38 cellular contexts compared by ENCODE assay signal in genomic region chr9:20500101-20500500, GRCh38.
"Had no signal": no experiment of that assay in that cellular context is flagged by ENCODE, and none has a peak within 500 bp of the region (broad histone marks: within the 10 kb centered on the region; RNA-seq: fewer than 3 reads in every experiment).

No MANE protein-coding gene starts in this region.

- H3K36me3 ChIP-seq: ascending aorta, cardiac muscle cell had no signal

- H3K4me3 Mint-ChIP-seq: activated B cell treated with CpG ODN at 0.5 μM for 24 hours; activated CD4-positive, alpha-beta memory T cell treated with anti-CD3 and anti-CD28 coated beads, Interleukin-2, amount 10 ng/mL, durations not matched to agents 7 days and 5 days; activated CD8-positive, alpha-beta memory T cell treated with anti-CD3 and anti-CD28 coated beads, Interleukin-2, amount 10 ng/mL, durations not matched to agents 7 days and 5 days; activated CD8-positive, alpha-beta T cell treated with anti-CD3 and anti-CD28 coated beads, Interleukin-2, amount 10 ng/mL, durations not matched to agents 7 days and 5 days; activated naive CD4-positive, alpha-beta T cell treated with anti-CD3 and anti-CD28 coated beads, Interleukin-2, amount 10 ng/mL, durations not matched to agents 7 days and 5 days; activated naive CD4-positive, alpha-beta T cell treated with anti-CD3 and anti-CD28 coated beads, Interleukin-2, amount 50 U/mL, for 24 hours; activated naive CD8-positive, alpha-beta T cell; activated naive CD8-positive, alpha-beta T cell treated with anti-CD3 and anti-CD28 coated beads, Interleukin-2, amount 10 ng/mL, durations not matched to agents 7 days and 5 days; activated naive CD8-positive, alpha-beta T cell treated with anti-CD3 and anti-CD28 coated beads, Interleukin-2, amount 50 U/mL, for 24 hours; activated T-cell treated with anti-CD3 and anti-CD28 coated beads, Interleukin-2, amount 50 U/mL, for 24 hours; activated T-cell treated with anti-CD3 and anti-CD28 coated beads, Interleukin-2, amount 50 U/mL, for 72 hours; activated T-helper 1 cell treated with anti-CD3 and anti-CD28 coated beads, Interleukin-12 subunit alpha, Interleukin-12 subunit beta, Interleukin-2, Interleukin-4 antibody, amounts not matched to agents 30 ng/mL and 10 ng/mL and 1 ng/mL, durations not matched to agents 14 hours and 24 hours and 36 hours; activated T-helper 17 cell treated with anti-CD3 and anti-CD28 coated beads, Interleukin-2, amount 50 U/mL, for 72 hours; brain; central memory CD8-positive, alpha-beta T cell; T-helper 1 cell treated with Interleukin-12 subunit alpha and Interleukin-12 subunit beta and Interleukin-4 antibody, amounts not matched to agents 30 μg/mL and 1 μg/mL, for 36 hours; T-helper 2 cell treated with Interferon-gamma antibody and Interleukin-4, amounts not matched to agents 5 μg/mL and 100 μg/mL, for 36 hours had no signal

- H3K4me1 Mint-ChIP-seq: activated B cell treated with CpG ODN at 0.5 μM for 24 hours had no signal

- FAIRE-seq: bronchial epithelial cell, TTC549 had no signal

- H3K9me3 Mint-ChIP-seq: activated naive CD4-positive, alpha-beta T cell treated with anti-CD3 and anti-CD28 coated beads, Interleukin-2, amount 50 U/mL, for 24 hours; activated naive CD8-positive, alpha-beta T cell treated with anti-CD3 and anti-CD28 coated beads, Interleukin-2, amount 10 ng/mL, durations not matched to agents 7 days and 5 days; activated T-cell treated with anti-CD3 and anti-CD28 coated beads, Interleukin-2, amount 50 U/mL, for 24 hours; activated T-helper 1 cell treated with anti-CD3 and anti-CD28 coated beads, Interleukin-12 subunit alpha, Interleukin-12 subunit beta, Interleukin-2, Interleukin-4 antibody, amounts not matched to agents 30 ng/mL and 10 ng/mL and 1 ng/mL, durations not matched to agents 14 hours and 24 hours and 36 hours; activated T-helper 17 cell treated with anti-CD3 and anti-CD28 coated beads, Interleukin-2, amount 50 U/mL, for 72 hours; central memory CD8-positive, alpha-beta T cell; T-helper 1 cell treated with Interleukin-12 subunit alpha and Interleukin-12 subunit beta and Interleukin-4 antibody, amounts not matched to agents 30 μg/mL and 1 μg/mL, for 36 hours; T-helper 2 cell treated with Interferon-gamma antibody and Interleukin-4, amounts not matched to agents 5 μg/mL and 100 μg/mL, for 36 hours had no signal

- H3K27me3 Mint-ChIP-seq: activated B cell treated with CpG ODN at 0.5 μM for 24 hours; activated CD4-positive, alpha-beta memory T cell treated with anti-CD3 and anti-CD28 coated beads, Interleukin-2, amount 10 ng/mL, durations not matched to agents 7 days and 5 days; activated CD8-positive, alpha-beta memory T cell treated with anti-CD3 and anti-CD28 coated beads, Interleukin-2, amount 10 ng/mL, durations not matched to agents 7 days and 5 days; activated naive CD4-positive, alpha-beta T cell treated with anti-CD3 and anti-CD28 coated beads, Interleukin-2, amount 10 ng/mL, durations not matched to agents 7 days and 5 days; activated naive CD4-positive, alpha-beta T cell treated with anti-CD3 and anti-CD28 coated beads, Interleukin-2, amount 50 U/mL, for 24 hours; activated naive CD8-positive, alpha-beta T cell; activated naive CD8-positive, alpha-beta T cell treated with anti-CD3 and anti-CD28 coated beads, Interleukin-2, amount 10 ng/mL, durations not matched to agents 7 days and 5 days; activated naive CD8-positive, alpha-beta T cell treated with anti-CD3 and anti-CD28 coated beads, Interleukin-2, amount 50 U/mL, for 24 hours; activated T-cell treated with anti-CD3 and anti-CD28 coated beads, Interleukin-2, amount 50 U/mL, for 24 hours; activated T-helper 17 cell treated with anti-CD3 and anti-CD28 coated beads, Interleukin-2, amount 50 U/mL, for 72 hours; brain; central memory CD8-positive, alpha-beta T cell had no signal

- H3K27ac ChIP-seq: ascending aorta, cardiac muscle cell, VCaP had no signal

- H3K27me3 ChIP-seq: ascending aorta, cardiac muscle cell had no signal

- H3K4me1 ChIP-seq: ascending aorta had no signal

- H3K27ac Mint-ChIP-seq: activated B cell treated with CpG ODN at 0.5 μM for 24 hours; activated CD4-positive, alpha-beta memory T cell treated with anti-CD3 and anti-CD28 coated beads, Interleukin-2, amount 10 ng/mL, durations not matched to agents 7 days and 5 days; activated CD8-positive, alpha-beta memory T cell treated with anti-CD3 and anti-CD28 coated beads, Interleukin-2, amount 10 ng/mL, durations not matched to agents 7 days and 5 days; activated CD8-positive, alpha-beta T cell treated with anti-CD3 and anti-CD28 coated beads, Interleukin-2, amount 10 ng/mL, durations not matched to agents 7 days and 5 days; activated naive CD4-positive, alpha-beta T cell treated with anti-CD3 and anti-CD28 coated beads, Interleukin-2, amount 10 ng/mL, durations not matched to agents 7 days and 5 days; activated naive CD4-positive, alpha-beta T cell treated with anti-CD3 and anti-CD28 coated beads, Interleukin-2, amount 50 U/mL, for 24 hours; activated naive CD8-positive, alpha-beta T cell treated with anti-CD3 and anti-CD28 coated beads, Interleukin-2, amount 10 ng/mL, durations not matched to agents 7 days and 5 days; activated naive CD8-positive, alpha-beta T cell treated with anti-CD3 and anti-CD28 coated beads, Interleukin-2, amount 50 U/mL, for 24 hours; activated T-cell treated with anti-CD3 and anti-CD28 coated beads, Interleukin-2, amount 50 U/mL, for 24 hours; activated T-cell treated with anti-CD3 and anti-CD28 coated beads, Interleukin-2, amount 50 U/mL, for 72 hours; activated T-helper 1 cell treated with anti-CD3 and anti-CD28 coated beads, Interleukin-12 subunit alpha, Interleukin-12 subunit beta, Interleukin-2, Interleukin-4 antibody, amounts not matched to agents 30 ng/mL and 10 ng/mL and 1 ng/mL, durations not matched to agents 14 hours and 24 hours and 36 hours; activated T-helper 17 cell treated with anti-CD3 and anti-CD28 coated beads, Interleukin-2, amount 50 U/mL, for 72 hours; T-helper 1 cell treated with Interleukin-12 subunit alpha and Interleukin-12 subunit beta and Interleukin-4 antibody, amounts not matched to agents 30 μg/mL and 1 μg/mL, for 36 hours; T-helper 2 cell treated with Interferon-gamma antibody and Interleukin-4, amounts not matched to agents 5 μg/mL and 100 μg/mL, for 36 hours had no signal

- H3K9me3 ChIP-seq: ascending aorta had no signal

- DNase-seq: activated B cell treated with CpG ODN at 0.5 μM for 24 hours; activated CD4-positive, alpha-beta memory T cell treated with anti-CD3 and anti-CD28 coated beads, Interleukin-2, amount 10 ng/mL, durations not matched to agents 7 days and 5 days; activated CD4-positive, alpha-beta T cell treated with anti-CD3 and anti-CD28 coated beads for 48 hours; activated CD4-positive, alpha-beta T cell treated with anti-CD3 and anti-CD28 coated beads, Interleukin-2, amount 50 U/mL, for 1 hour; activated CD4-positive, alpha-beta T cell treated with anti-CD3 and anti-CD28 coated beads, Interleukin-2, amount 50 U/mL, for 4 hours; activated CD4-positive, CD25-positive, alpha-beta regulatory T cell treated with anti-CD3 and anti-CD28 coated beads, Interleukin-2, amount 50 U/mL, for 72 hours; activated CD8-positive, alpha-beta memory T cell treated with anti-CD3 and anti-CD28 coated beads for 24 hours; activated CD8-positive, alpha-beta memory T cell treated with anti-CD3 and anti-CD28 coated beads, Interleukin-2, amount 10 ng/mL, durations not matched to agents 7 days and 5 days; activated CD8-positive, alpha-beta memory T cell treated with anti-CD3 and anti-CD28 coated beads, Interleukin-2, amount 50 U/mL, for 48 hours; activated CD8-positive, alpha-beta T cell treated with anti-CD3 and anti-CD28 coated beads, Interleukin-2, amount 10 ng/mL, durations not matched to agents 7 days and 5 days; activated gamma-delta T cell; activated naive CD4-positive, alpha-beta T cell treated with anti-CD3 and anti-CD28 coated beads, Interleukin-2, amount 10 ng/mL, durations not matched to agents 7 days and 5 days; activated naive CD4-positive, alpha-beta T cell treated with Interleukin-2 at 50 U/mL for 16 hours; activated naive CD8-positive, alpha-beta T cell treated with anti-CD3 and anti-CD28 coated beads, Interleukin-2, amount 10 ng/mL, durations not matched to agents 7 days and 5 days; activated naive CD8-positive, alpha-beta T cell treated with anti-CD3 and anti-CD28 coated beads, Interleukin-2, amount 50 U/mL, for 24 hours; activated T-cell treated with anti-CD3 and anti-CD28 coated beads, Interleukin-2, amount 50 U/mL, for 24 hours; activated T-cell treated with anti-CD3 and anti-CD28 coated beads, Interleukin-2, amount 50 U/mL, for 72 hours; amygdala; anterior cingulate cortex; caudate nucleus; cerebellar nuclear complex; SW 1271; T-helper 1 cell; T-helper 2 cell; T-helper 9 cell had no signal

- ATAC-seq: activated CD8-positive, alpha-beta memory T cell treated with anti-CD3 and anti-CD28 coated beads, Interleukin-2, amount 10 ng/mL, durations not matched to agents 7 days and 5 days; activated CD8-positive, alpha-beta T cell treated with anti-CD3 and anti-CD28 coated beads, Interleukin-2, amount 10 ng/mL, durations not matched to agents 7 days and 5 days; activated naive CD8-positive, alpha-beta T cell treated with anti-CD3 and anti-CD28 coated beads, Interleukin-2, amount 50 U/mL, for 24 hours; activated T-cell treated with anti-CD3 and anti-CD28 coated beads, Interleukin-2, amount 50 U/mL, for 72 hours; activated T-helper 17 cell treated with anti-CD3 and anti-CD28 coated beads, Interleukin-2, amount 50 U/mL, for 72 hours had no signal

- H3K4me3 ChIP-seq: ascending aorta, cardiac muscle cell had no signal
